Comparison of ENCODE assay signal across 34 cellular contexts in genomic region chr18:31772699-31773098, GRCh38. TPM values are rescaled to one million over a fixed set of nuclear protein-coding genes. Genes with fewer than 3 reads are reported as not detected.
"Had no signal": no experiment of that assay in that cellular context is flagged by ENCODE, and none has a peak within 500 bp of the region (broad histone marks: within the 10 kb centered on the region; RNA-seq: fewer than 3 reads in every experiment).

No MANE protein-coding gene starts in this region.

- H3K4me3 Mint-ChIP-seq: dendritic cell treated with granulocyte-macrophage colony-stimulating factor and Interleukin-4, amounts not matched to agents 40 ng/mL and 50 ng/mL, for 4 days; effector memory CD8-positive, alpha-beta T cell; endodermal cell; mesothelial cell of epicardium; naive B cell had no signal

- H3K36me3 Mint-ChIP-seq: mesothelial cell of epicardium had no signal

- H3K27ac Mint-ChIP-seq: dendritic cell treated with granulocyte-macrophage colony-stimulating factor and Interleukin-4, amounts not matched to agents 40 ng/mL and 50 ng/mL, for 4 days; effector memory CD8-positive, alpha-beta T cell; endodermal cell; mesothelial cell of epicardium had no signal

- H3K36me3 ChIP-seq: colonic mucosa, esophagus squamous epithelium, gastrocnemius medialis, heart right ventricle, left lung, lower lobe of right lung had no signal

- H3K27me3 Mint-ChIP-seq: dendritic cell treated with granulocyte-macrophage colony-stimulating factor and Interleukin-4, amounts not matched to agents 40 ng/mL and 50 ng/mL, for 4 days had no signal

- H3K9me3 ChIP-seq: colonic mucosa, gastrocnemius medialis had no signal

- H3K27me3 ChIP-seq: colonic mucosa, esophagus squamous epithelium, gastrocnemius medialis, heart right ventricle, left lung had no signal

- ATAC-seq: effector memory CD8-positive, alpha-beta T cell; esophagus mucosa; gastrocnemius medialis; heart right ventricle; left cardiac atrium; left lung; left ventricle myocardium superior; lower lobe of right lung; mucosa of descending colon had no signal

- H3K9me3 Mint-ChIP-seq: dendritic cell treated with granulocyte-macrophage colony-stimulating factor and Interleukin-4, amounts not matched to agents 40 ng/mL and 50 ng/mL, for 4 days; effector memory CD8-positive, alpha-beta T cell had no signal

- H3K27ac ChIP-seq: colonic mucosa, epithelial cell of prostate, esophagus squamous epithelium, gastrocnemius medialis, heart right ventricle, left lung, lower lobe of right lung had no signal

- DNase-seq: colonic mucosa; cortex of kidney; effector CD8-positive, alpha-beta T cell; effector memory CD8-positive, alpha-beta T cell; endodermal cell; erythroblast; esophagus squamous epithelium; foreskin melanocyte; gastrocnemius medialis; glutamatergic neuron; head of caudate nucleus; heart right ventricle; hippocampal formation; left cardiac atrium; left lung; left ventricle myocardium superior; lower lobe of right lung; mesenchymal stem cell; mucosa of descending colon; naive B cell had no signal

- FAIRE-seq: endometrium, islet of Langerhans, keratinocyte had no signal

- H3K4me1 Mint-ChIP-seq: naive B cell had no signal

- H3K4me3 ChIP-seq: colonic mucosa, esophagus squamous epithelium, gastrocnemius medialis, heart right ventricle, left lung, lower lobe of right lung, mucosa of descending colon had no signal

- H3K4me1 ChIP-seq: colonic mucosa, esophagus squamous epithelium, gastrocnemius medialis, heart right ventricle, left lung, lower lobe of right lung had no signal

RNA-seq across cellular contexts. Expression of gene SLC25A52, which starts 12.0 kb away (rescaled TPM):
- total RNA-seq: colonic mucosa, dermis microvascular lymphatic vessel endothelial cell, esophagus mucosa, esophagus squamous epithelium, gastrocnemius medialis, glomerular endothelial cell, kidney epithelial cell, left cardiac atrium, left lung, left ventricle myocardium superior, lower leg skin, lower lobe of right lung, lung microvascular endothelial cell, mesenteric fat pad, mesothelial cell of epicardium, mucosa of descending colon, myocyte had no signal
- polyA plus RNA-seq: heart right ventricle, keratinocyte had no signal
